ENCODE assay signal across 29 cellular contexts in the genomic region with DNA sequence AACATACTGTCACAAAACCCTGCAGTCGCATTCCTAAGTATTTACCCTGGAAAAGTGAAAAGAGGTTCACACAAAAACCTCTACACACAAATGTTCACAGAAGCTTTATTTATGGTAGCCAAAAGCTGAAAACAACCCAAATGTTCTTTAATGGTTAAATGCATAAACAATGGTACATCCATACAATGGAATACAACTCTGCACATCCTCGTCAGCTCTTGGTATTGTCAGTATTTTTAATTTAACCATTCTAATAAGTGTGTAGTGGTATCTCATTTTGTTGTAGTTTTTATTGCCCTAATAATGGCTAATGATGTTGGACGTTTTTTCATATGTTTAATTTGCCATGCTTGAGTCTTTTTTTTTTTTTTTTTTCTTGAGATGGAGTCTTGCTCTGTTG.
"Had no signal": no experiment of that assay in that cellular context is flagged by ENCODE, and none has a peak within 500 bp of the region (broad histone marks: within the 10 kb centered on the region; RNA-seq: fewer than 3 reads in every experiment).

No MANE protein-coding gene starts in this region.

- H3K4me3 ChIP-seq: left lung, lower lobe of right lung, pancreas, prostate gland, sigmoid colon, spleen, tibial nerve, uterus had no signal

- H3K9me3 Mint-ChIP-seq: immature natural killer cell had no signal

- ATAC-seq: left colon; left lung; lower lobe of right lung; naive thymus-derived CD8-positive, alpha-beta T cell; pancreas; right cardiac atrium; stimulated activated memory B cell treated with anti-CD40 and anti-IgM and Interleukin-4, amounts not matched to agents 10 μg/mL and 1 μg/mL and 100 μg/mL, for 72 hours; stimulated activated naive CD8-positive, alpha-beta T cell treated with anti-CD3 and anti-CD28 coated beads, Interleukin-15, amount 100 ng/mL, for 72 hours had no signal

- DNase-seq: hypothalamus; immature natural killer cell; kidney; left colon; left lung; lower lobe of right lung; mammary epithelial cell; mesenchymal stem cell; naive thymus-derived CD8-positive, alpha-beta T cell; nucleus accumbens; pancreas; retina; right cardiac atrium; sigmoid colon; small intestine; spleen; stimulated activated CD4-positive, alpha-beta T cell treated with anti-CD3 and anti-CD28 coated beads, Interleukin-4, amount 100 ng/mL, for 4 hours; stimulated activated CD8-positive, alpha-beta memory T cell treated with anti-CD3 and anti-CD28 coated beads, Interleukin-4, amount 100 ng/mL, for 48 hours; stimulated activated naive CD4-positive, alpha-beta T cell treated with Interleukin-2 at 50 U/mL for 16 hours; stimulated activated naive CD8-positive, alpha-beta T cell treated with anti-CD3 and anti-CD28 coated beads, Interleukin-15, amount 100 ng/mL, for 72 hours; substantia nigra; uterus had no signal

- H3K27me3 ChIP-seq: left lung, pancreas, sigmoid colon, spleen, tibial nerve, uterus had no signal

- H3K27me3 Mint-ChIP-seq: naive thymus-derived CD8-positive, alpha-beta T cell; stimulated activated memory B cell treated with anti-CD40 and anti-IgM and Interleukin-4, amounts not matched to agents 10 μg/mL and 1 μg/mL and 100 μg/mL, for 72 hours; stimulated activated naive CD8-positive, alpha-beta T cell treated with anti-CD3 and anti-CD28 coated beads, Interleukin-15, amount 100 ng/mL, for 72 hours; type B pancreatic cell had no signal

- H3K4me1 ChIP-seq: left lung, lower lobe of right lung, pancreas, prostate gland, tibial nerve, uterus had no signal

- H3K4me3 Mint-ChIP-seq: immature natural killer cell; naive thymus-derived CD8-positive, alpha-beta T cell; nephron; neural crest cell; stimulated activated memory B cell treated with anti-CD40 and anti-IgM and Interleukin-4, amounts not matched to agents 10 μg/mL and 1 μg/mL and 100 μg/mL, for 72 hours; stimulated activated naive CD8-positive, alpha-beta T cell treated with anti-CD3 and anti-CD28 coated beads, Interleukin-15, amount 100 ng/mL, for 72 hours; type B pancreatic cell had no signal

- H3K27ac ChIP-seq: left lung, lower lobe of right lung, pancreas, prostate gland, sigmoid colon, spleen, tibial nerve, uterus had no signal

- H3K9me3 ChIP-seq: left lung, lower lobe of right lung, pancreas, prostate gland, sigmoid colon, uterus had no signal

- H3K4me1 Mint-ChIP-seq: stimulated activated naive CD8-positive, alpha-beta T cell treated with anti-CD3 and anti-CD28 coated beads, Interleukin-15, amount 100 ng/mL, for 72 hours had no signal

- FAIRE-seq: islet of Langerhans, kidney, pancreas, small intestine had no signal

- H3K27ac Mint-ChIP-seq: immature natural killer cell; naive thymus-derived CD8-positive, alpha-beta T cell; stimulated activated memory B cell treated with anti-CD40 and anti-IgM and Interleukin-4, amounts not matched to agents 10 μg/mL and 1 μg/mL and 100 μg/mL, for 72 hours; type B pancreatic cell had no signal

- H3K36me3 ChIP-seq: lower lobe of right lung, pancreas, prostate gland, sigmoid colon, uterus had no signal
